Comparison of ENCODE assay signal across 19 cellular contexts in the genomic region with DNA sequence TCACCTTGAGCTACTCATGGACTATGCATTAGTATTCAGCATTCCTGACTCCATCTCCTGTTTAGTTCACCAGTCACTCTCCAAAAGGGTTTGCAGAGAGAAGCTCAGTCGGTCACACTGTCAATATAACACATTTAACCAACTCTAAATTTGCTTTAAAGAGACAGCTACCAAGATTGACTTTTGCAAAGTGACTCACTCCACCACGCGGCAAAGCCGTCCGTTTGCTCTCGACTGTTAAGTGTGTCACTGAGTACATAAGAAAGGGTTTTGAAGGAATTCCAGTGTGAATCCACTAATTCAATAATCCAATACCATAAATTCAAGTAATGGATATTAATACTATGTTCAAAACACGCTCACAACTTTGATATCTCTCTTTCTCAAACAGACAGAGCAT.
DNase-seq lines count a peak whose midpoint lies in the region; ATAC-seq and TF ChIP-seq lines count a peak whose summit lies in the region.
"Had no signal": no experiment of that assay in that cellular context is flagged by ENCODE, and none has a peak within 500 bp of the region (broad histone marks: within the 10 kb centered on the region; RNA-seq: fewer than 3 reads in every experiment).

No MANE protein-coding gene starts in this region.

- H3K27ac ChIP-seq in PC-3 (ENCODE audit: low read length) = peak overlapping the region; percentile 57
- H3K27ac ChIP-seq in coronary artery = peak overlapping the region in 1 of 2 donors; percentile 99
- no peak overlapping the region for H3K27ac ChIP-seq in left lung
- H3K27ac ChIP-seq in tibial artery = peak overlapping the region; percentile 91 to 93
- H3K27ac ChIP-seq: SK-N-MC had no signal

- H3K27me3 Mint-ChIP-seq in immature natural killer cell (ENCODE audit: low read depth in 3 of 3) = peaks cover 10 to 19% (median 13%) of the 10 kb centered on the region in 3 donors

- peaks cover 6 to 12% of the 10 kb centered on the region in 2 donors for H3K4me1 Mint-ChIP-seq in immature natural killer cell
- H3K4me1 Mint-ChIP-seq: IgD-negative memory B cell had no signal

- H3K9me2 ChIP-seq in PC-3 (replicated peaks; ENCODE audit: low read length) = no peaks in the 10 kb centered on the region

- H3F3A ChIP-seq in PC-3 (ENCODE audit: low read length, unreplicated experiment) = no peaks in the 10 kb centered on the region

- H3K4me3 ChIP-seq in PC-3 (ENCODE audit: low read length) (no peak overlapping the region), coronary artery (peak overlapping the region; percentile 92), left lung (no peak overlapping the region), tibial artery (peak overlapping the region; percentile 6 to 62)
- H3K4me3 ChIP-seq: SK-N-MC had no signal

- no peak for TF ChIP-seq CTCF in PC-3 (conservative IDR thresholded peaks at IDR 0.05; ENCODE audit: low read depth, low read length)
- no peak for TF ChIP-seq CTCF in coronary artery (IDR thresholded peaks at IDR 0.05)
- no peak for TF ChIP-seq CTCF in left lung (IDR thresholded peaks at IDR 0.05)
- TF ChIP-seq CTCF in tibial artery (IDR thresholded peaks at IDR 0.05) = no peak

- no peaks in the 10 kb centered on the region for H3K36me3 ChIP-seq in PC-3 (ENCODE audit: low read depth, low read length)
- H3K36me3 ChIP-seq in left lung = no peaks in the 10 kb centered on the region
- no peaks in the 10 kb centered on the region for H3K36me3 ChIP-seq in tibial artery

- no TSS peak for BruUV-seq in PC-3 (replicated peaks; lab: Mats Ljungman, UMichigan)

- POLR2A ChIA-PET in PC-3 (lab: Charles Lee; ENCODE audit: unreplicated experiment) = interaction anchor here (0.6 kb wide), 2 partner anchors 10 to 13 kb away, joined by 3 to 12 read pairs; no protein-coding TSS in a partner anchor

- intact Hi-C loops in PC-3 (cut with micrococcal nuclease) (loop anchor here (10.0 kb wide), 1 partner anchor 231 kb away; no protein-coding TSS in a partner anchor), left lung (cut with DNase I) (no loop called here), tibial artery (cut with DNase I; ENCODE audit: low total_unique reads) (no loop called here)

- ATAC-seq in PC-3 (peak; percentile 84), left lung (peak; percentile 58), GM19351 (IDR thresholded peaks at IDR 0.05; ENCODE audit: unreplicated experiment) (no peak), GM21360 (IDR thresholded peaks at IDR 0.05; ENCODE audit: unreplicated experiment) (no peak)

- peak; percentile 90 for DNase-seq in PC-3
- no peak for DNase-seq in coronary artery (ENCODE audit: low spot score)
- no peak for DNase-seq in left lung
- peak in 1 of 2 donors; percentile 40 for DNase-seq in tibial artery
- DNase-seq in immature natural killer cell = no peak
- DNase-seq: ACHN, C1 segment of cervical spinal cord, DMS79 treated with DMSO at 0.1 percent for 48 hours, H9, Karpas-422, NCI-H1048, NCI-H1436, NCI-H1930, NCI-H446, SHP77 had no signal

- no peaks in the 10 kb centered on the region for H4K20me1 ChIP-seq in PC-3 (ENCODE audit: low read length)

- no peaks in the 10 kb centered on the region for H3K79me2 ChIP-seq in PC-3 (ENCODE audit: low read length)

- H3K4me1 ChIP-seq in PC-3 (ENCODE audit: insufficient read depth, low read length) = peaks cover 44% of the 10 kb centered on the region
- H3K4me1 ChIP-seq in left lung = no peaks in the 10 kb centered on the region
- H3K4me1 ChIP-seq in tibial artery = peaks cover 0 to 34% (median 11%) of the 10 kb centered on the region in 4 donors

- H3K9ac ChIP-seq in PC-3 (ENCODE audit: low read length) = no peak overlapping the region; the same call in 1 of the 2 replicates

- H3K27me3 ChIP-seq in PC-3 (ENCODE audit: low read length) = no peaks in the 10 kb centered on the region
- H3K27me3 ChIP-seq in left lung = peaks cover 11 to 51% of the 10 kb centered on the region in 2 donors
- no peaks in the 10 kb centered on the region for H3K27me3 ChIP-seq in tibial artery

- peaks cover 0 to 3% (median 0%) of the 10 kb centered on the region in 6 donors for H3K9me3 Mint-ChIP-seq in immature natural killer cell
- H3K9me3 Mint-ChIP-seq: H9 had no signal

- H3K9me3 ChIP-seq in PC-3 (ENCODE audit: low read length) (no peaks in the 10 kb centered on the region), left lung (no peaks in the 10 kb centered on the region), tibial artery (no peaks in the 10 kb centered on the region)

- CTCF ChIA-PET in PC-3 (lab: Charles Lee) = no interaction called here

- peaks cover 0 to 3% (median 0%) of the 10 kb centered on the region in 3 donors for H3K36me3 Mint-ChIP-seq in immature natural killer cell
- H3K36me3 Mint-ChIP-seq: IgD-negative memory B cell had no signal

- H3K4me3 Mint-ChIP-seq in immature natural killer cell = no peak overlapping the region
- H3K4me3 Mint-ChIP-seq: H9, IgD-negative memory B cell had no signal

- H2AFZ ChIP-seq in PC-3 (ENCODE audit: low read length) = 0 out of 2 replicates have a peak overlapping the region, but pooled peaks have one; percentile 9

- peak overlapping the region; percentile 60 for H3K4me2 ChIP-seq in PC-3 (ENCODE audit: low read length)

- no peak overlapping the region for H3K27ac Mint-ChIP-seq in immature natural killer cell
- H3K27ac Mint-ChIP-seq: H9, IgD-negative memory B cell had no signal

Comparison
In these comparisons a context has a peak if more than half of its experiments do, and no peak if none do; other contexts are left out.
1. ATAC-seq: peak in PC-3 (single experiment) and left lung (single experiment); none in GM19351 (single experiment) and GM21360 (single experiment).
2. H3K27ac ChIP-seq: peak in PC-3 (single experiment) and tibial artery (2 of 2); none in left lung (0 of 2).
3. H3K4me3 ChIP-seq: peak in coronary artery (single experiment) and tibial artery (2 of 2); none in PC-3 (single experiment) and left lung (0 of 2).